In genomic region chr3:141796436-141797166, GRCh38 we compare ENCODE assay signal across 8 cellular contexts. TPM values are rescaled to one million over a fixed set of nuclear protein-coding genes. Genes with fewer than 3 reads are reported as not detected.
DNase-seq lines count a peak whose midpoint lies in the region; ATAC-seq, FAIRE-seq and TF ChIP-seq lines count a peak whose summit lies in the region.

No MANE protein-coding gene starts in this region.

- TF ChIP-seq CTCF in esophagus squamous epithelium (IDR thresholded peaks at IDR 0.05) = no peak
- TF ChIP-seq CTCF in uterus (IDR thresholded peaks at IDR 0.05) = no peak
- no peak for TF ChIP-seq CTCF in D721Med (IDR thresholded peaks at IDR 0.05; ENCODE audit: insufficient read depth, missing control alignments)

- no peak for FAIRE-seq in D721Med (lab: Jason Lieb, UNC)

- peak; percentile 1 for ATAC-seq in Right ventricle myocardium inferior

- 45 to 51% methylated on average over 8 to 14 of the region's 15 CpGs for WGBS in esophagus squamous epithelium, 2 donors

- DNase-seq in Right ventricle myocardium inferior (ENCODE audit: missing footprints) = no peak
- no peak for DNase-seq in cardiac septum (ENCODE audit: low spot score)
- DNase-seq in activated CD8-positive, alpha-beta memory T cell treated with anti-CD3 and anti-CD28 coated beads for 4 hours (ENCODE audit: low read depth in 2 of 2) = peak; percentile 39 to 79
- DNase-seq in esophagus squamous epithelium (lab: John Stamatoyannopoulos, UW) = no peak
- DNase-seq in retina = peak; percentile 62
- DNase-seq in uterus = no peak
- no peak for DNase-seq in D721Med (ENCODE audit: insufficient read length, low spot score)

- intact Hi-C loops in Right ventricle myocardium inferior (cut with DNase I) = loop anchor here (1.0 to 5.0 kb wide), 2 partner anchors 59 to 79 kb away; partner anchors contain the start of gene RNF7
- intact Hi-C loops in cardiac septum (cut with DNase I) = no loop called here
- intact Hi-C loops in esophagus squamous epithelium (cut with DNase I) = no loop called here
- intact Hi-C loops in uterus (cut with DNase I; ENCODE audit: low total_unique reads) = no loop called here

- H3K9me3 ChIP-seq in HUES6 (ENCODE audit: control insufficient read depth, insufficient read depth, low read depth, low read length) (no peaks in the 10 kb centered on the region), esophagus squamous epithelium (no peaks in the 10 kb centered on the region), uterus (no peaks in the 10 kb centered on the region)

- peak overlapping the region; percentile 49 for H3K4me3 ChIP-seq in HUES6 (ENCODE audit: low read depth, low read length)
- H3K4me3 ChIP-seq in esophagus squamous epithelium = peak overlapping the region in 3 of 4 donors; percentile 35 to 62 (median 40)
- peak overlapping the region; percentile 21 to 30 for H3K4me3 ChIP-seq in uterus

- H3K27me3 ChIP-seq in HUES6 (ENCODE audit: control insufficient read depth, insufficient read depth, low read length) = peaks cover 19% of the 10 kb centered on the region
- H3K27me3 ChIP-seq in esophagus squamous epithelium = no peaks in the 10 kb centered on the region
- no peaks in the 10 kb centered on the region for H3K27me3 ChIP-seq in uterus

- peaks cover 19% of the 10 kb centered on the region for H3K4me1 ChIP-seq in HUES6 (ENCODE audit: control insufficient read depth, insufficient read depth, low read length)
- H3K4me1 ChIP-seq in esophagus squamous epithelium = peaks cover 26 to 55% (median 34%) of the 10 kb centered on the region in 3 donors
- H3K4me1 ChIP-seq in uterus = peaks cover 0 to 12% of the 10 kb centered on the region in 2 donors

- peak overlapping the region; percentile 64 for H3K9ac ChIP-seq in HUES6 (ENCODE audit: low read length)

- H3K27ac ChIP-seq in HUES6 (ENCODE audit: low read depth, low read length) (no peak overlapping the region), esophagus squamous epithelium (peak overlapping the region; percentile 78 to 91 (median 86)), uterus (peak overlapping the region; percentile 79 to 85)

- H3K36me3 ChIP-seq in HUES6 (ENCODE audit: control insufficient read depth, insufficient read depth, low read length) = no peaks in the 10 kb centered on the region
- no peaks in the 10 kb centered on the region for H3K36me3 ChIP-seq in esophagus squamous epithelium
- H3K36me3 ChIP-seq in uterus = no peaks in the 10 kb centered on the region

- TF ChIP-seq POLR2A in esophagus squamous epithelium (IDR thresholded peaks at IDR 0.05) (no peak), uterus (IDR thresholded peaks at IDR 0.05) (no peak)

RNA-seq across cellular contexts. Expression of gene GRK7, which starts 33.4 kb away (rescaled TPM):
- total RNA-seq in Right ventricle myocardium inferior = not detected
- 0.08 TPM for total RNA-seq in cardiac septum
- under 1 TPM in 1 of 4 donors, not detected in 3; 0.08 TPM for total RNA-seq in esophagus squamous epithelium
- total RNA-seq in uterus = under 1 TPM in 2 of 4 donors, not detected in 2; 0.14 to 0.18 TPM

RNA-seq across cellular contexts. Expression of gene RNF7, which starts 58.5 kb away (rescaled TPM):
- total RNA-seq in Right ventricle myocardium inferior = 82.6 TPM
- 77.5 TPM for total RNA-seq in cardiac septum
- total RNA-seq in esophagus squamous epithelium = 100 to 1,000 TPM in 2 of 4 donors, 10 to 100 TPM in 2; 54.4 to 103 (median 92.4) TPM
- total RNA-seq in uterus = 10 to 100 TPM; 59.2 to 91.8 (median 70.7) TPM

Comparison
In these comparisons a context has a peak if more than half of its experiments do, and no peak if none do; other contexts are left out.
1. DNase-seq: peak in activated CD8-positive, alpha-beta memory T cell treated with anti-CD3 and anti-CD28 coated beads for 4 hours (2 of 2) and retina (single experiment); none in Right ventricle myocardium inferior (single experiment), cardiac septum (single experiment), esophagus squamous epithelium (single experiment), uterus (0 of 2) and D721Med (single experiment).
2. Peak in every context shown above with its lines, with median percentiles within 50 percentile points of each other: H3K4me3 ChIP-seq.